Comparison of ENCODE assay signal across 18 cellular contexts in genomic region chr16:19926449-19927390, GRCh38. TPM values are rescaled to one million over a fixed set of nuclear protein-coding genes. Genes with fewer than 3 reads are reported as not detected.
DNase-seq lines count a peak whose midpoint lies in the region; ATAC-seq and TF ChIP-seq lines count a peak whose summit lies in the region.
"Had no signal": no experiment of that assay in that cellular context is flagged by ENCODE, and none has a peak within 500 bp of the region (broad histone marks: within the 10 kb centered on the region; RNA-seq: fewer than 3 reads in every experiment).

No MANE protein-coding gene starts in this region.

- H4K20me1 ChIP-seq in H9 (ENCODE audit: control insufficient read depth, insufficient read depth, insufficient read length), result no peaks in the 10 kb centered on the region
- H4K20me1 ChIP-seq: BLaER1 had no signal

- H3K79me2 ChIP-seq in H9 (ENCODE audit: insufficient read depth, low read length), result no peaks in the 10 kb centered on the region

- no peaks in the 10 kb centered on the region for H3K79me1 ChIP-seq in H9 (ENCODE audit: insufficient read depth, low read depth, low read length, poor library complexity, severe bottlenecking)

- no peak overlapping the region for H3K4me2 ChIP-seq in H9 (ENCODE audit: insufficient read depth, insufficient read length, low read length)
- H3K4me2 ChIP-seq: BLaER1 had no signal

- H3K18ac ChIP-seq in H9 (ENCODE audit: insufficient read length, low read depth, low read length), result no peak overlapping the region

- ATAC-seq in HG03378 (IDR thresholded peaks at IDR 0.05; ENCODE audit: unreplicated experiment), result no peak
- ATAC-seq in GM21515 (IDR thresholded peaks at IDR 0.05; ENCODE audit: unreplicated experiment), result no peak
- ATAC-seq: gastrocnemius medialis, T-cell had no signal

- H2BK120ac ChIP-seq in H9 (ENCODE audit: low read depth, low read length, poor library complexity, severe bottlenecking), result no peak overlapping the region

- DNase-seq in ACHN, result peak; percentile 63
- peak; percentile 12 for DNase-seq in H9
- peak; percentile 72 for DNase-seq in amniotic epithelial cell (ENCODE audit: low read depth)
- peak; percentile 11 for DNase-seq in hepatic stellate cell (ENCODE audit: low spot score)
- DNase-seq in NK-92 (lab: John Stamatoyannopoulos, UW; ENCODE audit: unreplicated experiment), result no peak
- no peak for DNase-seq in activated CD4-positive, alpha-beta memory T cell treated with anti-CD3 and anti-CD28 coated beads, Interleukin-2, amount 10 ng/mL, durations not matched to agents 7 days and 5 days
- DNase-seq: activated CD4-positive, alpha-beta T cell treated with anti-CD3 and anti-CD28 coated beads, Interleukin-2, amount 50 U/mL, for 1 hour; activated gamma-delta T cell; cerebellar nuclear complex; gastrocnemius medialis; left ventricle myocardium inferior; NCI-H1694 treated with DMSO at 0.1 percent for 48 hours; NK-92 treated with Interleukin-12 subunit alpha and Interleukin-12 subunit beta, amount 100 ng/mL, for 24 hours; nucleus accumbens; T-cell had no signal

- WGBS in H9 (ENCODE audit: extremely low coverage, insufficient read length, low lambda C conversion rate), result no CpG with 5 or more reads among the region's 8 CpGs

- no peak overlapping the region for H3K14ac ChIP-seq in H9 (ENCODE audit: insufficient read depth, low read length)

- no peak overlapping the region for H2AFZ ChIP-seq in H9 (ENCODE audit: low read length)

- no peak overlapping the region for H2BK5ac ChIP-seq in H9 (ENCODE audit: insufficient read length, low read length)

- no peak overlapping the region for H3K23ac ChIP-seq in H9 (ENCODE audit: insufficient read length, low read depth, low read length)

- H2BK20ac ChIP-seq in H9 (ENCODE audit: low read depth, low read length, poor library complexity, severe bottlenecking), result no peak overlapping the region

- no peak for TF ChIP-seq CTCF in H9 (conservative IDR thresholded peaks at IDR 0.05)

- H3K23me2 ChIP-seq in H9 (ENCODE audit: insufficient read length, low read depth, low read length, poor library complexity, severe bottlenecking), result no peaks in the 10 kb centered on the region

- H3K27me3 Mint-ChIP-seq in H9 (ENCODE audit: low read depth), result peaks cover 5% of the 10 kb centered on the region; the same call in 1 of the 2 replicates
- no peaks in the 10 kb centered on the region for H3K27me3 Mint-ChIP-seq in activated CD4-positive, alpha-beta memory T cell treated with anti-CD3 and anti-CD28 coated beads, Interleukin-2, amount 10 ng/mL, durations not matched to agents 7 days and 5 days

- no peak overlapping the region; a peak in 1 of 5 replicates for H3K4me3 Mint-ChIP-seq in H9
- no peak overlapping the region for H3K4me3 Mint-ChIP-seq in activated CD4-positive, alpha-beta memory T cell treated with anti-CD3 and anti-CD28 coated beads, Interleukin-2, amount 10 ng/mL, durations not matched to agents 7 days and 5 days
- H3K4me3 Mint-ChIP-seq: T-cell had no signal

- in situ Hi-C loops in ACHN (cut with HindIII; ENCODE audit: low pct_ligation_motif_present, low pct_unique_long_range_greater_than_20kb, low sequenced_read_pairs), result no loop called here

- CTCF ChIA-PET in activated CD4-positive, alpha-beta memory T cell treated with anti-CD3 and anti-CD28 coated beads, Interleukin-2, amount 10 ng/mL, durations not matched to agents 7 days and 5 days (lab: Charles Lee), result interaction anchor here (0.5 kb wide), 1 partner anchor 21 kb away, joined by 3 read pairs; no protein-coding TSS in a partner anchor

- no peaks in the 10 kb centered on the region for H3K9me3 ChIP-seq in H9 (ENCODE audit: control insufficient read depth, low read depth, low read length)
- H3K9me3 ChIP-seq: BLaER1, gastrocnemius medialis had no signal

- H3K27ac ChIP-seq in H9 (ENCODE audit: insufficient read length, low read depth, low read length), result no peak overlapping the region
- H3K27ac ChIP-seq: BLaER1, gastrocnemius medialis, left ventricle myocardium inferior had no signal

- peaks cover 9 to 14% of the 10 kb centered on the region in 2 experiments for H3K4me1 Mint-ChIP-seq in H9
- H3K4me1 Mint-ChIP-seq in activated CD4-positive, alpha-beta memory T cell treated with anti-CD3 and anti-CD28 coated beads, Interleukin-2, amount 10 ng/mL, durations not matched to agents 7 days and 5 days, result no peaks in the 10 kb centered on the region
- H3K4me1 Mint-ChIP-seq: T-cell had no signal

- H4K5ac ChIP-seq in H9 (ENCODE audit: insufficient read length, low read depth, low read length), result no peak overlapping the region

- H3K36me3 Mint-ChIP-seq in H9 (ENCODE audit: insufficient read depth in 1 of 3, low read depth in 3 of 3), result peaks cover 0 to 6% (median 0%) of the 10 kb centered on the region in 3 experiments; a peak in 2 of 7 replicates
- no peaks in the 10 kb centered on the region for H3K36me3 Mint-ChIP-seq in activated CD4-positive, alpha-beta memory T cell treated with anti-CD3 and anti-CD28 coated beads, Interleukin-2, amount 10 ng/mL, durations not matched to agents 7 days and 5 days (ENCODE audit: low read depth)
- H3K36me3 Mint-ChIP-seq: T-cell had no signal

- no peak overlapping the region for H4K91ac ChIP-seq in H9 (ENCODE audit: insufficient read length, low read depth, low read length)

- no peak overlapping the region for H2AK5ac ChIP-seq in H9 (ENCODE audit: insufficient read length, low read length)

- H3K27me3 ChIP-seq in H9 (ENCODE audit: insufficient read depth, low read length), result no peaks in the 10 kb centered on the region; the same call in 1 of the 2 replicates
- H3K27me3 ChIP-seq: BLaER1, gastrocnemius medialis had no signal

- H3K9ac ChIP-seq in H9 (ENCODE audit: extremely low read depth, insufficient read length, low read length), result no peak overlapping the region
- H3K9ac ChIP-seq: BLaER1 had no signal

- no peak overlapping the region for H3K56ac ChIP-seq in H9 (ENCODE audit: insufficient read length, low read depth, low read length)

- no peak overlapping the region for H3T11ph ChIP-seq in H9 (ENCODE audit: low read length)

- H3K4ac ChIP-seq in H9 (ENCODE audit: low read depth, low read length), result no peak overlapping the region

- no peak overlapping the region for H2BK12ac ChIP-seq in H9 (ENCODE audit: insufficient read length, low read depth, low read length)

- no peaks in the 10 kb centered on the region; the same call in 1 of the 2 replicates for H3K4me1 ChIP-seq in H9 (ENCODE audit: insufficient read depth, low read length)
- H3K4me1 ChIP-seq: BLaER1, gastrocnemius medialis, left ventricle myocardium inferior had no signal

- POLR2A ChIA-PET in activated CD4-positive, alpha-beta memory T cell treated with anti-CD3 and anti-CD28 coated beads, Interleukin-2, amount 10 ng/mL, durations not matched to agents 7 days and 5 days (lab: Charles Lee), result no interaction called here

- H2BK15ac ChIP-seq in H9 (ENCODE audit: low read depth, low read length), result no peak overlapping the region

- no peak overlapping the region for H4K8ac ChIP-seq in H9 (replicated peaks; ENCODE audit: insufficient read length, low read depth, low read length)

- no peak overlapping the region for H3K27ac Mint-ChIP-seq in H9
- no peak overlapping the region for H3K27ac Mint-ChIP-seq in activated CD4-positive, alpha-beta memory T cell treated with anti-CD3 and anti-CD28 coated beads, Interleukin-2, amount 10 ng/mL, durations not matched to agents 7 days and 5 days
- H3K27ac Mint-ChIP-seq: T-cell had no signal

- H3K9me3 Mint-ChIP-seq in H9, result peaks cover 7% of the 10 kb centered on the region in 2 experiments; a peak in 3 of 5 replicates
- no peaks in the 10 kb centered on the region for H3K9me3 Mint-ChIP-seq in activated CD4-positive, alpha-beta memory T cell treated with anti-CD3 and anti-CD28 coated beads, Interleukin-2, amount 10 ng/mL, durations not matched to agents 7 days and 5 days
- H3K9me3 Mint-ChIP-seq: T-cell had no signal

RNA-seq across cellular contexts. Expression of gene GPRC5B, which starts 42.1 kb away (rescaled TPM):
- total RNA-seq in H9 (2021), result 137 and 138 TPM in 2 replicates
- total RNA-seq in activated CD4-positive, alpha-beta memory T cell treated with anti-CD3 and anti-CD28 coated beads, Interleukin-2, amount 10 ng/mL, durations not matched to agents 7 days and 5 days, result under 1 TPM in 1 of 2 experiments, not detected in 1; 0.18 TPM

Comparison
In these comparisons a context has a peak if more than half of its experiments do, and no peak if none do; other contexts are left out.
1. DNase-seq: peak in ACHN (single experiment), H9 (single experiment), amniotic epithelial cell (single experiment) and hepatic stellate cell (single experiment); none in NK-92 (single experiment) and activated CD4-positive, alpha-beta memory T cell treated with anti-CD3 and anti-CD28 coated beads, Interleukin-2, amount 10 ng/mL, durations not matched to agents 7 days and 5 days (single experiment).
2. RNA of gene GPRC5B, which starts 42.1 kb away (total RNA-seq): 137 to 138 TPM in H9; 0.18 TPM in activated CD4-positive, alpha-beta memory T cell treated with anti-CD3 and anti-CD28 coated beads, Interleukin-2, amount 10 ng/mL, durations not matched to agents 7 days and 5 days; every median in the first group is over 100 times any median in the second.